ENCODE assay signal across 8 cellular contexts in the genomic region with DNA sequence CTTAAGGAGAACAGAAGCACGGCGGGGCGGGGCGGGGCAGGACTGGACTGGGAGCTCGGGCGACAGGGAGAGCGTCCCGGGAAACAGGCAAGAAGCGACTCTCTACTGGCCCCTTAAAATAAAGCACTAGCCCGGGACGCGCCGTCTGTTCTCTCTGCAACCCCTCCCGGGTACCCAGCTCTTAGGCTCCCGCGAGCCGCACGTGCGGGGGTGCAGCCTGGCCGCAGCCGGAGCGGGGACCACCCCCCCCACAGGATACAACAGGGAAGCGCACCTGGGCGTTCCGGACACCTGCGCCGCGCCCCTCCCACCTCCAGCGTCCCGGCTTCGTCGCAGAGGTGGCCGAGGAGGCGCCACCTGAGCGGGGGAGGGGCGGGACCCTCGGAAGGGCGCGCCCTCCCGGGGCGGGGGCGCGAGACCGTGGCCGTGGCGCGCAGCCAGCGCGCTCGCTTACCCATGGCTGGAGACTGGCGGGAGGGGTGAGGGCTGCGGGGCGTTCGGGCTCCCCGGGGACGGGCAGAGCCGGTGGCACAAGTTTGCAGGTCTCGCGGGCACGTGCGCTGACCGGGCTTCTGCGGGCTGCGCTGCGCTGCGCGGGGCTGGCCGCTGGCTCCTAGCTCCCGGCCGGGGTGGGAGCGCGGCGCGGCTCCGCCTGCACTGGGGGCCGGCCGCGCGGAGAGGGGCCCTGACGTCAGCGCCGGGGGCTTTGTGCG.
DNase-seq lines count a peak whose midpoint lies in the region; ATAC-seq and TF ChIP-seq lines count a peak whose summit lies in the region.

No MANE protein-coding gene starts in this region.

- ATAC-seq in lung (ENCODE audit: insufficient read depth, low FRiP score), result peak; percentile 10
- no peak for ATAC-seq in GM18505 (IDR thresholded peaks at IDR 0.05; ENCODE audit: unreplicated experiment)

- H3K4me1 ChIP-seq in OCI-LY1 (ENCODE audit: insufficient read depth, low read length, severe bottlenecking) (no peaks in the 10 kb centered on the region), lung (ENCODE audit: control insufficient read depth in 2 of 2, insufficient read depth in 2 of 2, low read length in 2 of 2) (peaks cover 0 to 6% of the 10 kb centered on the region in 2 donors), transverse colon (peaks cover 0 to 17% (median 2%) of the 10 kb centered on the region in 4 donors)

- H3K36me3 ChIP-seq in OCI-LY1 (ENCODE audit: insufficient read depth, low read length) (no peaks in the 10 kb centered on the region), lung (ENCODE audit: control insufficient read depth in 2 of 2, insufficient read depth in 2 of 2, low read length in 2 of 2) (no peaks in the 10 kb centered on the region), transverse colon (no peaks in the 10 kb centered on the region)

- H3K9me3 ChIP-seq in OCI-LY1 (ENCODE audit: low read length) (no peaks in the 10 kb centered on the region), lung (ENCODE audit: control insufficient read depth in 2 of 2, insufficient read depth in 1 of 2, low read length in 1 of 2) (no peaks in the 10 kb centered on the region), transverse colon (no peaks in the 10 kb centered on the region)

- H4K20me1 ChIP-seq in OCI-LY1 (ENCODE audit: insufficient read depth, low read length), result no peaks in the 10 kb centered on the region

- peak overlapping the region; percentile 52 for H3K4me2 ChIP-seq in OCI-LY1 (ENCODE audit: low read length)

- intact Hi-C loops in transverse colon (cut with DNase I; ENCODE audit: low total_unique reads), result no loop called here

- in situ Hi-C loops in transverse colon (cut with MboI; ENCODE audit: low pct_ligation_motif_present in 1 of 4, low pct_unique_long_range_greater_than_20kb in 1 of 4, low sequenced_read_pairs in 3 of 4), result no loop called here

- H3K27ac ChIP-seq in OCI-LY1 (ENCODE audit: low read depth, low read length, poor library complexity, severe bottlenecking), result no peak overlapping the region
- peak overlapping the region; percentile 9 to 31 for H3K27ac ChIP-seq in coronary artery
- peak overlapping the region in 1 of 2 donors; percentile 71 for H3K27ac ChIP-seq in lung (ENCODE audit: low read depth in 1 of 2, low read length in 1 of 2)
- H3K27ac ChIP-seq in transverse colon, result peak overlapping the region in 1 of 4 donors; percentile 9

- no peak overlapping the region for H2AFZ ChIP-seq in OCI-LY1 (ENCODE audit: low read length)

- H3K79me2 ChIP-seq in OCI-LY1 (ENCODE audit: insufficient read depth, low read length), result no peaks in the 10 kb centered on the region

- no peaks in the 10 kb centered on the region for H3K9me2 ChIP-seq in OCI-LY1 (ENCODE audit: low read depth, low read length)

- H3K4me3 ChIP-seq in OCI-LY1 (ENCODE audit: low read depth, low read length, poor library complexity, severe bottlenecking), result peak overlapping the region; percentile 51
- peak overlapping the region; percentile 80 for H3K4me3 ChIP-seq in coronary artery
- peak overlapping the region; percentile 54 for H3K4me3 ChIP-seq in lung
- peak overlapping the region; percentile 33 to 60 (median 40) for H3K4me3 ChIP-seq in transverse colon

- H3K27me3 ChIP-seq in OCI-LY1 (ENCODE audit: insufficient read depth, low read length) (no peaks in the 10 kb centered on the region), lung (ENCODE audit: control insufficient read depth, insufficient read depth) (peaks cover 7% of the 10 kb centered on the region), transverse colon (peaks cover 13% of the 10 kb centered on the region)

- 0 to 2% methylated on average over 12 to 83 of the region's 83 CpGs for WGBS in lung, 2 donors
- 33% methylated on average over 50 of the region's 83 CpGs; no CpG with 5 or more reads in 1 of the 2 donors for WGBS in transverse colon (ENCODE audit: low coverage in 1 of 2), 2 donors

- TF ChIP-seq POLR2A in transverse colon (IDR thresholded peaks at IDR 0.05) (no peak), GM18505 (IDR thresholded peaks at IDR 0.05; ENCODE audit: borderline replicate concordance, extremely low read depth, insufficient read depth, insufficient read length) (no peak)

- no peak for TF ChIP-seq EP300 in transverse colon (IDR thresholded peaks at IDR 0.05; ENCODE audit: low read depth)

- no peak overlapping the region for H3K9ac ChIP-seq in OCI-LY1 (ENCODE audit: low read length)

- peak; percentile 15 for DNase-seq in NCI-H1436 (lab: John Stamatoyannopoulos, UW)
- DNase-seq in NCI-H1436 treated with DMSO at 0.1 percent for 48 hours (lab: John Stamatoyannopoulos, UW), result no peak
- DNase-seq in coronary artery (ENCODE audit: low spot score), result no peak
- no peak for DNase-seq in lung (ENCODE audit: low spot score)
- peak; percentile 19 for DNase-seq in transverse colon
- no peak for DNase-seq in NCI-H128 (lab: John Stamatoyannopoulos, UW; ENCODE audit: unreplicated experiment)

- H3F3A ChIP-seq in OCI-LY1 (ENCODE audit: insufficient read depth, low read length), result no peaks in the 10 kb centered on the region

- TF ChIP-seq CTCF in OCI-LY1 (IDR thresholded peaks at IDR 0.05; ENCODE audit: low read length) (no peak), coronary artery (IDR thresholded peaks at IDR 0.05) (no peak), lung (IDR thresholded peaks at IDR 0.05; ENCODE audit: control extremely low read depth, extremely low read depth) (no peak), transverse colon (IDR thresholded peaks at IDR 0.05) (no peak)

Comparison
In these comparisons a context has a peak if more than half of its experiments do, and no peak if none do; other contexts are left out.
1. DNase-seq: peak in NCI-H1436 (single experiment) and transverse colon (single experiment); none in NCI-H1436 treated with DMSO at 0.1 percent for 48 hours (single experiment), coronary artery (single experiment), lung (single experiment) and NCI-H128 (single experiment).
2. Peak in every context shown above with its lines, with median percentiles within 50 percentile points of each other: H3K4me3 ChIP-seq.